8 cellular contexts compared by ENCODE assay signal in the genomic region with DNA sequence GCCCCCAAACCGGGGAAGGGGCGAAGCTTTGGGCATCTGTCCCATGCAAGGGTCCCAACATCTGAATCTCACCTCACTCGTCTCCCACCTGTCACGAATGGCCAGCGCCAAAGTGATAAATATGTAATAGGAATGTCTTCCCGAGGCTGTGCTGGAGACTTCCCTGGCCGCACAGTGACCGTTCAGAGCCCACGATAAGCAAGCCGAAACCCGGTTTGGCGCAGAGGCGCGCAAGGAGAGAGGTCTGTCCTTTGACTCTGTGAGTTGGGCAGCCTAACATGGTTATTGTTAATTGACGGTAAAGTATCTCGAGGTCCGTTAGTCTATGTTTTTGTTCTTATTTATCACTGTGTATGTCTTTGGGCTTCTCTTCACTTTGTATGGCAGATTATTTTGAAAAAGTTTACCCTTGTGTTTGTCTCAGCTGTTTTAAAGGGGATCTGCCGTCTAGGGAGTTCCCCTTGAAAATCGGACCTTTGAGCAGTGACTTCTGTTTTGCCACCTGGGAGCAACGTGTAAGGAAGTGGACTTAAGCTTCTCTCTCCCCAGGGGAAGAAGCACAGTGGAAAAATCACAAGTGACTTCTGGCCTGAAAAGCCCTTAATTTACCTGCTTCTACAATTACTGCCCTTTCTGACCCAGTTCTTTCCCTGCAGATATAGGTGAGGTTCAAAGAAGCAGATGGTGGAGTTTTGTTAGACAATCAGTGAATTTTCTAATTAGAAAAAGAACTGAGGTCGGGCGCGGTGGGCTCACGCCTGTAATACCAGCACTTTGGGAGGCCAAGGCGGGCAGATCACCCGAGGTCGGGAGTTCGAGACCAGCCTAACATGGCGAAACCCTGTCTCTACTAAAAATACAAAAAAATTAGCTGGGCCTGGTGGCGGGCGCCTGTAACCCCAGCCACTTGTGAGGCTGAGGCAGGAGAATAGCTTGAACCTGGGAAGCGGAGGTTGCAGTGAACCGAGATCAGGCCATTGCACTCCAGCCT. TPM values are rescaled to one million over a fixed set of nuclear protein-coding genes. Genes with fewer than 3 reads are reported as not detected.
A peak's percentile ranks its signal among the peaks of the same experiment; 100 is the strongest.
DNase-seq lines count a peak whose midpoint lies in the region; ATAC-seq and TF ChIP-seq lines count a peak whose summit lies in the region.

No MANE protein-coding gene starts in this region.

- peaks cover 38% of the 10 kb centered on the region for H3K36me3 Mint-ChIP-seq in WTC11

- CTCF ChIA-PET in WTC11 (lab: Charles Lee) = interaction anchor here (0.7 to 1.8 kb wide), 13 partner anchors 11 to 112 kb away, joined by 3 to 16 read pairs (median 4); a partner anchor contains a TSS

- H3K9ac ChIP-seq in BLaER1 = peak overlapping the region; percentile 98

- POLR2A ChIA-PET in WTC11 (lab: Charles Lee) = interaction anchor here (0.7 to 1.9 kb wide), 14 partner anchors 13 to 103 kb away, joined by 3 to 20 read pairs (median 4); a partner anchor contains a TSS

- DNase-seq in WTC11 (ENCODE audit: low spot score) = peak; percentile 21
- DNase-seq in Right ventricle myocardium superior = no peak
- no peak for DNase-seq in prostate gland (ENCODE audit: low spot score)
- no peak for DNase-seq in stimulated activated naive CD4-positive, alpha-beta T cell (lab: John Stamatoyannopoulos, UW)

- peak overlapping the region; percentile 97 for H3K27ac Mint-ChIP-seq in WTC11

- H3K9me3 ChIP-seq in BLaER1 = peaks cover 3% of the 10 kb centered on the region
- no peaks in the 10 kb centered on the region for H3K9me3 ChIP-seq in prostate gland

- H3K27me3 ChIP-seq in BLaER1 = no peaks in the 10 kb centered on the region
- H3K27me3 ChIP-seq in prostate gland (replicated peaks; ENCODE audit: insufficient read depth) = no peaks in the 10 kb centered on the region

- H4K20me1 ChIP-seq in BLaER1 = no peaks in the 10 kb centered on the region

- intact Hi-C loops in Right ventricle myocardium superior (cut with DNase I) = no loop called here
- intact Hi-C loops in prostate gland (cut with DNase I) = no loop called here

- H3K4me1 Mint-ChIP-seq in WTC11 = peaks cover 23% of the 10 kb centered on the region

- peak overlapping the region; percentile 84 for H3K4me2 ChIP-seq in BLaER1

- peak overlapping the region; percentile 94 for H3K4me3 Mint-ChIP-seq in WTC11

- WGBS in prostate gland = 34% methylated on average over 33 of the region's 33 CpGs

- no peaks in the 10 kb centered on the region for H3K27me3 Mint-ChIP-seq in WTC11 (ENCODE audit: low read depth)

- TF ChIP-seq CTCF in WTC11 (IDR thresholded peaks at IDR 0.05) (no peak), prostate gland (IDR thresholded peaks at IDR 0.05) (no peak)

- H3K4me3 ChIP-seq in BLaER1 (peak overlapping the region; percentile 72), prostate gland (peak overlapping the region; percentile 56 to 85)

- ATAC-seq in GM18520 (IDR thresholded peaks at IDR 0.05; ENCODE audit: unreplicated experiment) (peak; percentile 4), HG03439 (IDR thresholded peaks at IDR 0.05; ENCODE audit: unreplicated experiment) (peak; percentile 25), WTC11 (peak; percentile 14), Right ventricle myocardium superior (ENCODE audit: poor library complexity) (peak; percentile 28), GM18858 (IDR thresholded peaks at IDR 0.05; ENCODE audit: unreplicated experiment) (no peak)

- TF ChIP-seq POLR2A in prostate gland (IDR thresholded peaks at IDR 0.05) = no peak

- H3K9me3 Mint-ChIP-seq in WTC11 = peaks cover 11% of the 10 kb centered on the region

- H3K27ac ChIP-seq in BLaER1 (peak overlapping the region; percentile 99), prostate gland (peak overlapping the region; percentile 89 to 92)

- H3K4me1 ChIP-seq in BLaER1 (peaks cover 58% of the 10 kb centered on the region), prostate gland (replicated peaks) (no peaks in the 10 kb centered on the region)

- H3K36me3 ChIP-seq in BLaER1 (peaks cover 49% of the 10 kb centered on the region), prostate gland (no peaks in the 10 kb centered on the region)

TF ChIP-seq in WTC11, 78 proteins besides CTCF, POLR2A, EP300 and RAD21:
- no peak for TF ChIP-seq ZNF416 (CRISPR knock-in tag; IDR thresholded peaks at IDR 0.05)
- TF ChIP-seq GRHL2 (CRISPR knock-in tag; IDR thresholded peaks at IDR 0.05; ENCODE audit: insufficient replicate concordance, severe bottlenecking) = no peak

RNA-seq across cellular contexts. Expression of a gene that starts 1.1 kb away (rescaled TPM):
- total RNA-seq in WTC11 (2021) (27.9 to 29.2 TPM (median 28.4 TPM) in 3 replicates), Right ventricle myocardium superior (19.2 TPM), prostate gland (100 to 1,000 TPM in 1 of 2 donors, 10 to 100 TPM in 1; 68.9 to 113 TPM)

RNA-seq across cellular contexts. Expression of a gene that starts 7.8 kb away (rescaled TPM):
- total RNA-seq in WTC11 (2021) (87.6 to 128 TPM (median 91.2 TPM) in 3 replicates), Right ventricle myocardium superior (10.5 TPM), prostate gland (10 to 100 TPM; 42.6 to 44.5 TPM)

RNA-seq across cellular contexts. Expression of a gene that starts 9.1 kb away (rescaled TPM):
- 0.13 to 0.16 TPM in 2 of 3 replicates, not detected in the other for total RNA-seq in WTC11 (2021)
- total RNA-seq in Right ventricle myocardium superior = not detected
- 1 to 10 TPM in 1 of 2 donors, not detected in 1; 1.2 TPM for total RNA-seq in prostate gland

RNA-seq across cellular contexts. Expression of a gene that starts 16.9 kb away (rescaled TPM):
- total RNA-seq in WTC11 (2021) = 32.7 to 38.5 TPM (median 36.5 TPM) in 3 replicates
- 26.6 TPM for total RNA-seq in Right ventricle myocardium superior
- total RNA-seq in prostate gland = 10 to 100 TPM; 61.5 to 66.8 TPM

RNA-seq across cellular contexts. Expression of a gene that starts 19.5 kb away (rescaled TPM):
- total RNA-seq in WTC11 (2021) (12.6 to 18.4 TPM (median 16.9 TPM) in 3 replicates), Right ventricle myocardium superior (18.9 TPM), prostate gland (10 to 100 TPM; 19.1 to 25.5 TPM)
